11 cellular contexts compared by ENCODE assay signal in genomic region chr13:39682788-39683187, GRCh38. TPM values are rescaled to one million over a fixed set of nuclear protein-coding genes. Genes with fewer than 3 reads are reported as not detected.
A peak's percentile ranks its signal among the peaks of the same experiment; 100 is the strongest.
DNase-seq lines count a peak whose midpoint lies in the region; ATAC-seq and TF ChIP-seq lines count a peak whose summit lies in the region.
"Had no signal": no experiment of that assay in that cellular context is flagged by ENCODE, and none has a peak within 500 bp of the region (broad histone marks: within the 10 kb centered on the region; RNA-seq: fewer than 3 reads in every experiment).

No MANE protein-coding gene starts in this region.

- H3K4me2 ChIP-seq in MM.1S (ENCODE audit: low read depth, low read length), result peak overlapping the region; percentile 37; the same call in 1 of the 2 replicates

- no peak for DNase-seq in MM.1S
- DNase-seq in stimulated activated naive CD8-positive, alpha-beta T cell treated with anti-CD3 and anti-CD28 coated beads, Interleukin-15, amount 100 ng/mL, for 72 hours, result no peak
- DNase-seq in GM19240 (ENCODE audit: insufficient read length, low spot score), result no peak
- DNase-seq in activated T-helper 1 cell treated with anti-CD3 and anti-CD28 coated beads, Interleukin-12 subunit alpha, Interleukin-12 subunit beta, Interleukin-2, Interleukin-4 antibody, amounts not matched to agents 30 ng/mL and 10 ng/mL and 1 ng/mL, durations not matched to agents 14 hours and 24 hours and 36 hours (ENCODE audit: low spot score), result no peak
- no peak for DNase-seq in activated CD8-positive, alpha-beta memory T cell treated with anti-CD3 and anti-CD28 coated beads, Interleukin-2, amount 50 U/mL, for 4 hours
- DNase-seq: CD8-positive, alpha-beta T cell; NCI-H187 had no signal

- H3K27ac ChIP-seq in MM.1S (ENCODE audit: low read length), result no peak overlapping the region

- H2AFZ ChIP-seq in MM.1S (ENCODE audit: low read length), result no peak overlapping the region

- no peaks in the 10 kb centered on the region for H3K79me2 ChIP-seq in MM.1S (ENCODE audit: low read length)

- H3K4me1 ChIP-seq in MM.1S (ENCODE audit: low read length), result peaks cover 6% of the 10 kb centered on the region; the same call in 1 of the 2 replicates

- intact Hi-C loops in activated T-helper 1 cell treated with anti-CD3 and anti-CD28 coated beads, Interleukin-12 subunit alpha, Interleukin-12 subunit beta, Interleukin-2, Interleukin-4 antibody, amounts not matched to agents 30 ng/mL and 10 ng/mL and 1 ng/mL, durations not matched to agents 14 hours and 24 hours and 36 hours (cut with micrococcal nuclease), result loop anchor here (10.0 kb wide), 3 partner anchors 382 to 832 kb away; no protein-coding TSS in a partner anchor

- no peaks in the 10 kb centered on the region for H3K9me3 Mint-ChIP-seq in stimulated activated naive CD8-positive, alpha-beta T cell treated with anti-CD3 and anti-CD28 coated beads, Interleukin-15, amount 100 ng/mL, for 72 hours
- no peaks in the 10 kb centered on the region for H3K9me3 Mint-ChIP-seq in activated T-helper 1 cell treated with anti-CD3 and anti-CD28 coated beads, Interleukin-12 subunit alpha, Interleukin-12 subunit beta, Interleukin-2, Interleukin-4 antibody, amounts not matched to agents 30 ng/mL and 10 ng/mL and 1 ng/mL, durations not matched to agents 14 hours and 24 hours and 36 hours
- H3K9me3 Mint-ChIP-seq: CD8-positive, alpha-beta T cell; stimulated activated naive CD8-positive, alpha-beta T cell treated with anti-CD3 and anti-CD28 coated beads, Interleukin-15, Interleukin-2, amounts not matched to agents 100 ng/mL and 50 ng/mL, for 24 hours had no signal

- no peak overlapping the region for H3K4me3 ChIP-seq in MM.1S (ENCODE audit: low read length)

- no peak overlapping the region for H3K27ac Mint-ChIP-seq in stimulated activated naive CD8-positive, alpha-beta T cell treated with anti-CD3 and anti-CD28 coated beads, Interleukin-15, amount 100 ng/mL, for 72 hours
- H3K27ac Mint-ChIP-seq in activated T-helper 1 cell treated with anti-CD3 and anti-CD28 coated beads, Interleukin-12 subunit alpha, Interleukin-12 subunit beta, Interleukin-2, Interleukin-4 antibody, amounts not matched to agents 30 ng/mL and 10 ng/mL and 1 ng/mL, durations not matched to agents 14 hours and 24 hours and 36 hours, result no peak overlapping the region
- H3K27ac Mint-ChIP-seq: CD8-positive, alpha-beta T cell; stimulated activated naive CD8-positive, alpha-beta T cell treated with anti-CD3 and anti-CD28 coated beads, Interleukin-15, Interleukin-2, amounts not matched to agents 100 ng/mL and 50 ng/mL, for 24 hours had no signal

- peaks cover 11% of the 10 kb centered on the region for H3K4me1 Mint-ChIP-seq in stimulated activated naive CD8-positive, alpha-beta T cell treated with anti-CD3 and anti-CD28 coated beads, Interleukin-15, amount 100 ng/mL, for 72 hours
- peaks cover 9% of the 10 kb centered on the region for H3K4me1 Mint-ChIP-seq in activated T-helper 1 cell treated with anti-CD3 and anti-CD28 coated beads, Interleukin-12 subunit alpha, Interleukin-12 subunit beta, Interleukin-2, Interleukin-4 antibody, amounts not matched to agents 30 ng/mL and 10 ng/mL and 1 ng/mL, durations not matched to agents 14 hours and 24 hours and 36 hours (ENCODE audit: low read depth)

- ATAC-seq in GM18519 (IDR thresholded peaks at IDR 0.05; ENCODE audit: low FRiP score, unreplicated experiment), result peak; percentile 68
- peak; percentile 76 for ATAC-seq in GM21367 (IDR thresholded peaks at IDR 0.05; ENCODE audit: unreplicated experiment)
- ATAC-seq in HG03025 (IDR thresholded peaks at IDR 0.05; ENCODE audit: low FRiP score, unreplicated experiment), result peak; percentile 62
- no peak for ATAC-seq in stimulated activated naive CD8-positive, alpha-beta T cell treated with anti-CD3 and anti-CD28 coated beads, Interleukin-15, amount 100 ng/mL, for 72 hours
- ATAC-seq: CD8-positive, alpha-beta T cell had no signal

- H3K27me3 ChIP-seq in MM.1S (replicated peaks; ENCODE audit: insufficient read depth, low read length), result no peaks in the 10 kb centered on the region

- H3K36me3 ChIP-seq in MM.1S (replicated peaks; ENCODE audit: insufficient read depth, low read length), result no peaks in the 10 kb centered on the region

- no peaks in the 10 kb centered on the region for H3F3A ChIP-seq in MM.1S (ENCODE audit: insufficient read depth, low read length)

- H3K27me3 Mint-ChIP-seq in stimulated activated naive CD8-positive, alpha-beta T cell treated with anti-CD3 and anti-CD28 coated beads, Interleukin-15, amount 100 ng/mL, for 72 hours, result no peaks in the 10 kb centered on the region
- no peaks in the 10 kb centered on the region for H3K27me3 Mint-ChIP-seq in activated T-helper 1 cell treated with anti-CD3 and anti-CD28 coated beads, Interleukin-12 subunit alpha, Interleukin-12 subunit beta, Interleukin-2, Interleukin-4 antibody, amounts not matched to agents 30 ng/mL and 10 ng/mL and 1 ng/mL, durations not matched to agents 14 hours and 24 hours and 36 hours (ENCODE audit: insufficient read depth)
- H3K27me3 Mint-ChIP-seq: stimulated activated naive CD8-positive, alpha-beta T cell treated with anti-CD3 and anti-CD28 coated beads, Interleukin-15, Interleukin-2, amounts not matched to agents 100 ng/mL and 50 ng/mL, for 24 hours had no signal

- H3K9me3 ChIP-seq in MM.1S (replicated peaks; ENCODE audit: insufficient read depth, low read length), result no peaks in the 10 kb centered on the region

- H3K9me2 ChIP-seq in MM.1S (replicated peaks; ENCODE audit: insufficient read depth, low read length), result no peaks in the 10 kb centered on the region

- no peak overlapping the region for H3K4me3 Mint-ChIP-seq in stimulated activated naive CD8-positive, alpha-beta T cell treated with anti-CD3 and anti-CD28 coated beads, Interleukin-15, amount 100 ng/mL, for 72 hours
- no peak overlapping the region for H3K4me3 Mint-ChIP-seq in activated T-helper 1 cell treated with anti-CD3 and anti-CD28 coated beads, Interleukin-12 subunit alpha, Interleukin-12 subunit beta, Interleukin-2, Interleukin-4 antibody, amounts not matched to agents 30 ng/mL and 10 ng/mL and 1 ng/mL, durations not matched to agents 14 hours and 24 hours and 36 hours
- H3K4me3 Mint-ChIP-seq: CD8-positive, alpha-beta T cell; stimulated activated naive CD8-positive, alpha-beta T cell treated with anti-CD3 and anti-CD28 coated beads, Interleukin-15, Interleukin-2, amounts not matched to agents 100 ng/mL and 50 ng/mL, for 24 hours had no signal

- no peak overlapping the region for H3K9ac ChIP-seq in MM.1S (ENCODE audit: low read length)

- TF ChIP-seq CTCF in MM.1S (IDR thresholded peaks at IDR 0.05; ENCODE audit: low read length), result no peak

- H3K36me3 Mint-ChIP-seq in activated T-helper 1 cell treated with anti-CD3 and anti-CD28 coated beads, Interleukin-12 subunit alpha, Interleukin-12 subunit beta, Interleukin-2, Interleukin-4 antibody, amounts not matched to agents 30 ng/mL and 10 ng/mL and 1 ng/mL, durations not matched to agents 14 hours and 24 hours and 36 hours (ENCODE audit: low read depth), result peaks cover 12% of the 10 kb centered on the region

- no peaks in the 10 kb centered on the region for H4K20me1 ChIP-seq in MM.1S (ENCODE audit: insufficient read depth, low read length)

RNA-seq across cellular contexts. Expression of gene COG6, which starts 27.3 kb away (rescaled TPM):
- total RNA-seq in activated T-helper 1 cell treated with anti-CD3 and anti-CD28 coated beads, Interleukin-12 subunit alpha, Interleukin-12 subunit beta, Interleukin-2, Interleukin-4 antibody, amounts not matched to agents 30 ng/mL and 10 ng/mL and 1 ng/mL, durations not matched to agents 14 hours and 24 hours and 36 hours, result 25.6 and 31.8 TPM in 2 replicates
